14 cellular contexts compared by ENCODE assay signal in genomic region chr13:32063622-32064233, GRCh38. TPM values are rescaled to one million over a fixed set of nuclear protein-coding genes. Genes with fewer than 3 reads are reported as not detected.
DNase-seq lines count a peak whose midpoint lies in the region; ATAC-seq and TF ChIP-seq lines count a peak whose summit lies in the region.
"Had no signal": no experiment of that assay in that cellular context is flagged by ENCODE, and none has a peak within 500 bp of the region (broad histone marks: within the 10 kb centered on the region; RNA-seq: fewer than 3 reads in every experiment).

No MANE protein-coding gene starts in this region.

- H3K27me3 ChIP-seq in heart right ventricle (no peaks in the 10 kb centered on the region), neural cell (ENCODE audit: insufficient read depth, low read depth, low read length) (no peaks in the 10 kb centered on the region)

- no peak overlapping the region for H3K4me3 Mint-ChIP-seq in activated CD8-positive, alpha-beta memory T cell treated with anti-CD3 and anti-CD28 coated beads, Interleukin-2, amount 10 ng/mL, durations not matched to agents 7 days and 5 days
- H3K4me3 Mint-ChIP-seq: B cell; CD4-positive, alpha-beta T cell had no signal

- intact Hi-C loops in heart right ventricle (cut with DNase I) (loop anchor here in 1 of 10 donors (10.0 kb wide), 1 partner anchor 51 kb away; no protein-coding TSS in a partner anchor), Right ventricle myocardium inferior (cut with DNase I) (loop anchor here (5.0 kb wide), 2 partner anchors 54 to 99 kb away; no protein-coding TSS in a partner anchor)

- CTCF ChIA-PET in activated CD8-positive, alpha-beta memory T cell treated with anti-CD3 and anti-CD28 coated beads, Interleukin-2, amount 10 ng/mL, durations not matched to agents 7 days and 5 days (lab: Charles Lee): no interaction called here

- peak overlapping the region; percentile 77 for H3K4me2 ChIP-seq in neural cell (ENCODE audit: low read length)

- H3K9me3 ChIP-seq in heart right ventricle (no peaks in the 10 kb centered on the region), neural cell (ENCODE audit: low read length) (no peaks in the 10 kb centered on the region)

- H3K27ac Mint-ChIP-seq in activated CD8-positive, alpha-beta memory T cell treated with anti-CD3 and anti-CD28 coated beads, Interleukin-2, amount 10 ng/mL, durations not matched to agents 7 days and 5 days: no peak overlapping the region
- H3K27ac Mint-ChIP-seq: B cell; CD4-positive, alpha-beta T cell had no signal

- no peaks in the 10 kb centered on the region for H3K9me3 Mint-ChIP-seq in activated CD8-positive, alpha-beta memory T cell treated with anti-CD3 and anti-CD28 coated beads, Interleukin-2, amount 10 ng/mL, durations not matched to agents 7 days and 5 days (ENCODE audit: low read depth)
- H3K9me3 Mint-ChIP-seq: CD4-positive, alpha-beta T cell had no signal

- H3K4me3 ChIP-seq in heart right ventricle (peak overlapping the region in 1 of 10 donors; percentile 46), neural cell (ENCODE audit: low read length) (peak overlapping the region; percentile 57)
- H3K4me3 ChIP-seq: GM23248 had no signal

- peaks cover 12% of the 10 kb centered on the region for H3F3A ChIP-seq in neural cell (ENCODE audit: insufficient read depth, low read length, poor library complexity, severe bottlenecking)

- ATAC-seq in heart right ventricle (no peak), Right ventricle myocardium inferior (no peak), HG03342 (IDR thresholded peaks at IDR 0.05; ENCODE audit: unreplicated experiment) (no peak), GM19324 (IDR thresholded peaks at IDR 0.05; ENCODE audit: low FRiP score, unreplicated experiment) (no peak)
- ATAC-seq in activated CD8-positive, alpha-beta memory T cell treated with anti-CD3 and anti-CD28 coated beads, Interleukin-2, amount 10 ng/mL, durations not matched to agents 7 days and 5 days: no peak

- H3K36me3 Mint-ChIP-seq in activated CD8-positive, alpha-beta memory T cell treated with anti-CD3 and anti-CD28 coated beads, Interleukin-2, amount 10 ng/mL, durations not matched to agents 7 days and 5 days: no peaks in the 10 kb centered on the region

- DNase-seq in heart right ventricle: no peak
- no peak for DNase-seq in Right ventricle myocardium inferior (ENCODE audit: missing footprints)
- peak; percentile 27 for DNase-seq in NCI-H69 (lab: John Stamatoyannopoulos, UW)
- DNase-seq in activated CD8-positive, alpha-beta memory T cell treated with anti-CD3 and anti-CD28 coated beads, Interleukin-2, amount 10 ng/mL, durations not matched to agents 7 days and 5 days: no peak
- DNase-seq: C1 segment of cervical spinal cord; Calu3; CD4-positive, alpha-beta T cell; DMS 273 treated with DMSO at 0.1 percent for 48 hours; GM23248; H7 had no signal

- peak overlapping the region in 6 of 10 donors; percentile 26 to 86 (median 65) for H3K27ac ChIP-seq in heart right ventricle
- peak overlapping the region; percentile 95 for H3K27ac ChIP-seq in neural cell (ENCODE audit: low read length)
- H3K27ac ChIP-seq: GM23248 had no signal

- no peaks in the 10 kb centered on the region for H4K20me1 ChIP-seq in neural cell (ENCODE audit: insufficient read depth)

- peak; percentile 20 for TF ChIP-seq RAD21 in neural cell (conservative IDR thresholded peaks at IDR 0.05)

- WGBS in heart right ventricle, 2 donors: 56 to 71% methylated on average over 8 of the region's 8 CpGs

- H3K36me3 ChIP-seq in heart right ventricle: peaks cover 0 to 6% (median 0%) of the 10 kb centered on the region in 9 donors
- H3K36me3 ChIP-seq in neural cell (ENCODE audit: insufficient read depth, low read length): no peaks in the 10 kb centered on the region

- H3K9ac ChIP-seq in neural cell (ENCODE audit: low read length): peak overlapping the region; percentile 63
- H3K9ac ChIP-seq: GM23248 had no signal

- H2AFZ ChIP-seq in neural cell (ENCODE audit: low read depth, low read length): peak overlapping the region; percentile 19
- H2AFZ ChIP-seq: GM23248 had no signal

- peaks cover 25% of the 10 kb centered on the region for H3K79me2 ChIP-seq in neural cell (replicated peaks; ENCODE audit: insufficient read depth, low read length)

- peaks cover 3% of the 10 kb centered on the region for H3K27me3 Mint-ChIP-seq in activated CD8-positive, alpha-beta memory T cell treated with anti-CD3 and anti-CD28 coated beads, Interleukin-2, amount 10 ng/mL, durations not matched to agents 7 days and 5 days
- H3K27me3 Mint-ChIP-seq: B cell; CD4-positive, alpha-beta T cell had no signal

- H3K9me2 ChIP-seq in neural cell (ENCODE audit: insufficient read depth, low read length): no peaks in the 10 kb centered on the region

- TF ChIP-seq CTCF in heart right ventricle (IDR thresholded peaks at IDR 0.05) (no peak), neural cell (IDR thresholded peaks at IDR 0.05; ENCODE audit: poor library complexity, severe bottlenecking) (no peak)

- peak; percentile 97 for TF ChIP-seq EP300 in neural cell (conservative IDR thresholded peaks at IDR 0.05; ENCODE audit: poor library complexity, severe bottlenecking)

- H3K4me1 Mint-ChIP-seq in activated CD8-positive, alpha-beta memory T cell treated with anti-CD3 and anti-CD28 coated beads, Interleukin-2, amount 10 ng/mL, durations not matched to agents 7 days and 5 days: no peaks in the 10 kb centered on the region
- H3K4me1 Mint-ChIP-seq: B cell had no signal

- peaks cover 0 to 76% (median 22%) of the 10 kb centered on the region in 9 donors for H3K4me1 ChIP-seq in heart right ventricle

TF ChIP-seq in neural cell, 6 proteins besides CTCF, POLR2A, EP300 and RAD21:
- TF ChIP-seq EZH2 (IDR thresholded peaks at IDR 0.05; ENCODE audit: borderline replicate concordance, insufficient read depth, low read length, poor library complexity, severe bottlenecking) (no peak), MXI1 (conservative IDR thresholded peaks at IDR 0.05; ENCODE audit: poor library complexity, severe bottlenecking) (no peak), SMC3 (conservative IDR thresholded peaks at IDR 0.05; ENCODE audit: poor library complexity) (peak; percentile 23), TAF1 (IDR thresholded peaks at IDR 0.05; ENCODE audit: low read depth) (peak; percentile 34), POLR2AphosphoS5 (IDR thresholded peaks at IDR 0.05) (peak; percentile 81)
- TF ChIP-seq, protein P1, sequence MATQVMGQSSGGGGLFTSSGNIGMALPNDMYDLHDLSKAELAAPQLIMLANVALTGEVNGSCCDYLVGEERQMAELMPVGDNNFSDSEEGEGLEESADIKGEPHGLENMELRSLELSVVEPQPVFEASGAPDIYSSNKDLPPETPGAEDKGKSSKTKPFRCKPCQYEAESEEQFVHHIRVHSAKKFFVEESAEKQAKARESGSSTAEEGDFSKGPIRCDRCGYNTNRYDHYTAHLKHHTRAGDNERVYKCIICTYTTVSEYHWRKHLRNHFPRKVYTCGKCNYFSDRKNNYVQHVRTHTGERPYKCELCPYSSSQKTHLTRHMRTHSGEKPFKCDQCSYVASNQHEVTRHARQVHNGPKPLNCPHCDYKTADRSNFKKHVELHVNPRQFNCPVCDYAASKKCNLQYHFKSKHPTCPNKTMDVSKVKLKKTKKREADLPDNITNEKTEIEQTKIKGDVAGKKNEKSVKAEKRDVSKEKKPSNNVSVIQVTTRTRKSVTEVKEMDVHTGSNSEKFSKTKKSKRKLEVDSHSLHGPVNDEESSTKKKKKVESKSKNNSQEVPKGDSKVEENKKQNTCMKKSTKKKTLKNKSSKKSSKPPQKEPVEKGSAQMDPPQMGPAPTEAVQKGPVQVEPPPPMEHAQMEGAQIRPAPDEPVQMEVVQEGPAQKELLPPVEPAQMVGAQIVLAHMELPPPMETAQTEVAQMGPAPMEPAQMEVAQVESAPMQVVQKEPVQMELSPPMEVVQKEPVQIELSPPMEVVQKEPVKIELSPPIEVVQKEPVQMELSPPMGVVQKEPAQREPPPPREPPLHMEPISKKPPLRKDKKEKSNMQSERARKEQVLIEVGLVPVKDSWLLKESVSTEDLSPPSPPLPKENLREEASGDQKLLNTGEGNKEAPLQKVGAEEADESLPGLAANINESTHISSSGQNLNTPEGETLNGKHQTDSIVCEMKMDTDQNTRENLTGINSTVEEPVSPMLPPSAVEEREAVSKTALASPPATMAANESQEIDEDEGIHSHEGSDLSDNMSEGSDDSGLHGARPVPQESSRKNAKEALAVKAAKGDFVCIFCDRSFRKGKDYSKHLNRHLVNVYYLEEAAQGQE (IDR thresholded peaks at IDR 0.05; ENCODE audit: borderline replicate concordance): peak; percentile 81

RNA-seq across cellular contexts. Expression of gene FRY, which starts 32.2 kb away (rescaled TPM):
- total RNA-seq in heart right ventricle (100 to 1,000 TPM; 111 to 268 (median 241) TPM), Right ventricle myocardium inferior (146 TPM)
- polyA plus RNA-seq in heart right ventricle (10 to 100 TPM; 24.9 to 31.3 TPM), neural cell (46.6 and 49.3 TPM in 2 replicates)
- polyA minus RNA-seq in neural cell: 98.6 and 121 TPM in 2 replicates
- 1 to 10 TPM; 1.2 to 1.5 TPM for total RNA-seq in activated CD8-positive, alpha-beta memory T cell treated with anti-CD3 and anti-CD28 coated beads, Interleukin-2, amount 10 ng/mL, durations not matched to agents 7 days and 5 days

Comparison
In these comparisons a context has a peak if more than half of its experiments do, and no peak if none do; other contexts are left out.
1. RNA of gene FRY, which starts 32.2 kb away (total RNA-seq): 111 to 268 TPM in heart right ventricle and 146 TPM in Right ventricle myocardium inferior (single experiment); 1.2 to 1.5 TPM in activated CD8-positive, alpha-beta memory T cell treated with anti-CD3 and anti-CD28 coated beads, Interleukin-2, amount 10 ng/mL, durations not matched to agents 7 days and 5 days; every median in the first group is over 10 times any median in the second.